Comparison of ENCODE assay signal across 1 cellular context in genomic region chr20:1566701-1567100, GRCh38.
TF ChIP-seq lines count a peak whose summit lies in the region.

No MANE protein-coding gene starts in this region.

TF ChIP-seq in A549, 52 proteins besides CTCF, POLR2A, EP300 and RAD21 (continued from another document):
- no peak for TF ChIP-seq ESRRA (IDR thresholded peaks at IDR 0.05; ENCODE audit: borderline replicate concordance, low read length)
- TF ChIP-seq HOXB13 (CRISPR knock-in tag; IDR thresholded peaks at IDR 0.05; ENCODE audit: low read depth) = no peak
- no peak for TF ChIP-seq NPAS2 (CRISPR knock-in tag; IDR thresholded peaks at IDR 0.05; ENCODE audit: borderline replicate concordance)
- no peak for TF ChIP-seq JUN (IDR thresholded peaks at IDR 0.05)
- TF ChIP-seq MAZ (IDR thresholded peaks at IDR 0.05; ENCODE audit: borderline replicate concordance, low read depth, low read length) = no peak
